Comparison of ENCODE assay signal across 1 cellular context in the genomic region with DNA sequence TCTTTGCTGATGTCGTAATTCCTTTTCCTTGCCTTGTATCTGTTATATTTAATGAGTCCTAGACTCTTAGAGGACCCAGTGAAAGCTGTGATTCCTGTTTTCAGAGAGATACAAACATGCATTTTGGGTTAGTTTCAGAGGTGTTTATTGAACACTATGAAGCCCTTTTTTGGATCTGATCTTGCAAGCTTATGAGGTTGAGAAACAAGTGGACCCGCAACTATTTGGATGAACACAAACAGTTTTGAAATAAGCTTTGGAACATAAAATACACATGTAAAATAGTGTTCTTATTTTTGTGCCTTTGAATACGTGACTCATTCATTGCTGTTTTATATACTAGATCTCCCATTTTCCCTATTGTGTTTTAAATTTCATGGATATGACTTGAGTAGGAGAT.
TF ChIP-seq lines count a peak whose summit lies in the region.

No MANE protein-coding gene starts in this region.

TF ChIP-seq in SK-N-SH treated with all-trans-retinoic acid at 6 μM for 48 hours, 23 proteins besides CTCF, POLR2A, EP300 and RAD21 (continued from another document):
- TF ChIP-seq ZC3H10 (CRISPR knock-in tag; IDR thresholded peaks at IDR 0.05) (no peak), ZFP3 (CRISPR knock-in tag; IDR thresholded peaks at IDR 0.05) (no peak), GLIS3 (CRISPR knock-in tag; IDR thresholded peaks at IDR 0.05) (no peak), ARNTL (CRISPR knock-in tag; IDR thresholded peaks at IDR 0.05; ENCODE audit: borderline replicate concordance, low read depth) (no peak), ZNF8 (CRISPR knock-in tag; IDR thresholded peaks at IDR 0.05) (no peak), ZNF565 (CRISPR knock-in tag; conservative IDR thresholded peaks at IDR 0.05; ENCODE audit: low read depth) (no peak), BACH2 (CRISPR knock-in tag; IDR thresholded peaks at IDR 0.05; ENCODE audit: borderline replicate concordance) (no peak), ZFP30 (CRISPR knock-in tag; IDR thresholded peaks at IDR 0.05) (no peak), PPARA (CRISPR knock-in tag; IDR thresholded peaks at IDR 0.05; ENCODE audit: borderline replicate concordance) (no peak), ZNF70 (CRISPR knock-in tag; IDR thresholded peaks at IDR 0.05) (no peak), TCF4 (CRISPR knock-in tag; IDR thresholded peaks at IDR 0.05; ENCODE audit: borderline replicate concordance) (no peak), OSR1 (CRISPR knock-in tag; IDR thresholded peaks at IDR 0.05) (no peak)
- TF ChIP-seq, protein P1, sequence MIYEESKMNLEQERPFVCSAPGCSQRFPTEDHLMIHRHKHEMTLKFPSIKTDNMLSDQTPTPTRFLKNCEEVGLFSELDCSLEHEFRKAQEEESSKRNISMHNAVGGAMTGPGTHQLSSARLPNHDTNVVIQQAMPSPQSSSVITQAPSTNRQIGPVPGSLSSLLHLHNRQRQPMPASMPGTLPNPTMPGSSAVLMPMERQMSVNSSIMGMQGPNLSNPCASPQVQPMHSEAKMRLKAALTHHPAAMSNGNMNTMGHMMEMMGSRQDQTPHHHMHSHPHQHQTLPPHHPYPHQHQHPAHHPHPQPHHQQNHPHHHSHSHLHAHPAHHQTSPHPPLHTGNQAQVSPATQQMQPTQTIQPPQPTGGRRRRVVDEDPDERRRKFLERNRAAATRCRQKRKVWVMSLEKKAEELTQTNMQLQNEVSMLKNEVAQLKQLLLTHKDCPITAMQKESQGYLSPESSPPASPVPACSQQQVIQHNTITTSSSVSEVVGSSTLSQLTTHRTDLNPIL (CRISPR knock-in tag; IDR thresholded peaks at IDR 0.05; ENCODE audit: low read depth), result no peak
- TF ChIP-seq, protein P2, sequence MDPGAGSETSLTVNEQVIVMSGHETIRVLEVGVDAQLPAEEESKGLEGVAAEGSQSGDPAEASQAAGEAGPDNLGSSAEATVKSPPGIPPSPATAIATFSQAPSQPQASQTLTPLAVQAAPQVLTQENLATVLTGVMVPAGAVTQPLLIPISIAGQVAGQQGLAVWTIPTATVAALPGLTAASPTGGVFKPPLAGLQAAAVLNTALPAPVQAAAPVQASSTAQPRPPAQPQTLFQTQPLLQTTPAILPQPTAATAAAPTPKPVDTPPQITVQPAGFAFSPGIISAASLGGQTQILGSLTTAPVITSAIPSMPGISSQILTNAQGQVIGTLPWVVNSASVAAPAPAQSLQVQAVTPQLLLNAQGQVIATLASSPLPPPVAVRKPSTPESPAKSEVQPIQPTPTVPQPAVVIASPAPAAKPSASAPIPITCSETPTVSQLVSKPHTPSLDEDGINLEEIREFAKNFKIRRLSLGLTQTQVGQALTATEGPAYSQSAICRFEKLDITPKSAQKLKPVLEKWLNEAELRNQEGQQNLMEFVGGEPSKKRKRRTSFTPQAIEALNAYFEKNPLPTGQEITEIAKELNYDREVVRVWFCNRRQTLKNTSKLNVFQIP (CRISPR knock-in tag; IDR thresholded peaks at IDR 0.05; ENCODE audit: borderline replicate concordance, low read depth), result no peak
